In the genomic region with DNA sequence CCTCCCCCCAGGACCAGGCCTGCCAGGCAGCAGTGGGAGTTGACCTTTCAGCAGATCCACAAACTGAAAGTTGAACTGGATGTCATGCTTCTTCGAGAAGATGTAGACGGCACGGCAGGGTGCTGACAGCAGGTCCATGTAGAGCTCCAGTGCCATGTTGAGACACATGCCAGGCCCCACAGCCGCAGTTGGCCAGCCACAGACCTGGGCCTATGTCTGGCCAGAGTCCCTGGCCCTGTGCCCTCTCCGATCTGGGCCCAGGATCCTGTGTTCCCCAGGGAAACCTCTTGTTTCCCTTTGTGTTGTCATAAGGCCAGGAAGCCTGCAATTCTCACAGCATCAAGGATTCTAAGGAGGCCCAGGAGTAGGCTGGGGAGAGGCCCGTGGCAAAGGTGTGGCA, we compare ENCODE assay signal across 19 cellular contexts. TPM values are rescaled to one million over a fixed set of nuclear protein-coding genes. Genes with fewer than 3 reads are reported as not detected.
DNase-seq lines count a peak whose midpoint lies in the region; ATAC-seq, FAIRE-seq and TF ChIP-seq lines count a peak whose summit lies in the region.
"Had no signal": no experiment of that assay in that cellular context is flagged by ENCODE, and none has a peak within 500 bp of the region (broad histone marks: within the 10 kb centered on the region; RNA-seq: fewer than 3 reads in every experiment).

A gene (minus strand): TSS at position 253 of the 400 bp plus-strand sequence. CDS start 97 bp downstream, at position 156.

- no peak for TF ChIP-seq CTCF in HepG2 (CRISPR knock-in tag; IDR thresholded peaks at IDR 0.05)
- no peak for TF ChIP-seq CTCF in thoracic aorta (IDR thresholded peaks at IDR 0.05)
- TF ChIP-seq CTCF in mucosa of descending colon (IDR thresholded peaks at IDR 0.05), result no peak

- no peaks in the 10 kb centered on the region for H3K36me3 ChIP-seq in MG63
- no peaks in the 10 kb centered on the region for H3K36me3 ChIP-seq in HepG2 (replicated peaks in 1 of 2; ENCODE audit: control insufficient read depth in 1 of 2, insufficient read depth in 2 of 2, low read length in 2 of 2)
- H3K36me3 ChIP-seq in thoracic aorta, result no peaks in the 10 kb centered on the region
- H3K36me3 ChIP-seq in mucosa of descending colon (ENCODE audit: low read depth), result no peaks in the 10 kb centered on the region
- H3K36me3 ChIP-seq: HAP-1 had no signal

- peaks cover 7% of the 10 kb centered on the region for H3K27me3 Mint-ChIP-seq in dendritic cell treated with granulocyte-macrophage colony-stimulating factor and Interleukin-4, amounts not matched to agents 40 ng/mL and 50 ng/mL, for 4 days
- peaks cover 0 to 5% (median 0%) of the 10 kb centered on the region in 5 donors for H3K27me3 Mint-ChIP-seq in naive thymus-derived CD8-positive, alpha-beta T cell

- BruUV-seq in HepG2 (replicated peaks; lab: Mats Ljungman, UMichigan), result no TSS peak

- in situ Hi-C loops in HepG2 (cut with HindIII; ENCODE audit: extremely low pct_ligation_motif_present, low pct_unique_long_range_greater_than_20kb), result loop anchor here (5.0 kb wide), 1 partner anchor 68 kb away; no protein-coding TSS in a partner anchor

- H3K36me3 Mint-ChIP-seq in dendritic cell treated with granulocyte-macrophage colony-stimulating factor and Interleukin-4, amounts not matched to agents 40 ng/mL and 50 ng/mL, for 4 days (ENCODE audit: low read depth), result no peaks in the 10 kb centered on the region
- H3K36me3 Mint-ChIP-seq in naive thymus-derived CD8-positive, alpha-beta T cell, result no peaks in the 10 kb centered on the region
- H3K36me3 Mint-ChIP-seq: CD4-positive, alpha-beta memory T cell; mesothelial cell of epicardium had no signal

- H3K27ac ChIP-seq in HepG2 (ENCODE audit: extremely low read length, insufficient read depth, low read length), result no peak within 1 kb of the TSS
- H3K27ac ChIP-seq in thoracic aorta, result peak within 1 kb of the TSS; percentile 37 to 67

- TF ChIP-seq POLR2A in HepG2 (IDR thresholded peaks at IDR 0.05; ENCODE audit: insufficient read depth in 1 of 2, low read depth in 2 of 2, low read length in 2 of 2), result no peak

- H3K4me1 ChIP-seq in HepG2 (ENCODE audit: insufficient read depth, low read length) (peaks cover 83% of the 10 kb centered on the region), thoracic aorta (ENCODE audit: control insufficient read depth in 1 of 2, low read depth in 2 of 2) (peaks cover 6 to 16% of the 10 kb centered on the region in 2 donors), mucosa of descending colon (ENCODE audit: low read depth) (no peaks in the 10 kb centered on the region)
- H3K4me1 ChIP-seq: HAP-1 had no signal

- ATAC-seq in HepG2 (no peak), thoracic aorta (ENCODE audit: insufficient number of reproducible peaks, low FRiP score, low read depth) (no peak), mucosa of descending colon (no peak), HG03520 (IDR thresholded peaks at IDR 0.05; ENCODE audit: unreplicated experiment) (no peak)
- no peak for ATAC-seq in naive thymus-derived CD8-positive, alpha-beta T cell
- ATAC-seq: activated T-cell treated with anti-CD3 and anti-CD28 coated beads, Interleukin-2, amount 50 U/mL, for 72 hours had no signal

- H3K4me3 ChIP-seq in MG63 (no peak within 1 kb of the TSS), HepG2 (replicated peaks in 1 of 3; ENCODE audit: insufficient read depth in 1 of 3, low read depth in 2 of 3, low read length in 3 of 3) (peak within 1 kb of the TSS in 2 of 3 experiments; percentile 36 to 53; a peak in 2 of 6 replicates), thoracic aorta (peak within 1 kb of the TSS; percentile 18), mucosa of descending colon (no peak within 1 kb of the TSS)
- H3K4me3 ChIP-seq: HAP-1 had no signal

- POLR2A ChIA-PET in HepG2 (lab: Yijun Ruan, JAX), result no interaction called here
- POLR2A ChIA-PET in naive thymus-derived CD8-positive, alpha-beta T cell (lab: Charles Lee), result interaction anchor here (1.1 kb wide), 1 partner anchor 72 kb away, joined by 3 read pairs; no protein-coding TSS in a partner anchor

- peak within 1 kb of the TSS; percentile 60 for H3K4me2 ChIP-seq in HepG2 (ENCODE audit: low read depth, low read length)

- TF ChIP-seq RAD21 in HepG2 (CRISPR knock-in tag; IDR thresholded peaks at IDR 0.05), result no peak

- no peaks in the 10 kb centered on the region for H3K9me3 Mint-ChIP-seq in dendritic cell treated with granulocyte-macrophage colony-stimulating factor and Interleukin-4, amounts not matched to agents 40 ng/mL and 50 ng/mL, for 4 days
- H3K9me3 Mint-ChIP-seq in naive thymus-derived CD8-positive, alpha-beta T cell, result no peaks in the 10 kb centered on the region
- H3K9me3 Mint-ChIP-seq: activated T-cell treated with anti-CD3 and anti-CD28 coated beads, Interleukin-2, amount 50 U/mL, for 72 hours; CD4-positive, alpha-beta memory T cell; mesothelial cell of epicardium; T-helper 2 cell treated with Interferon-gamma antibody and Interleukin-4, amounts not matched to agents 5 μg/mL and 100 μg/mL, for 36 hours had no signal

- DNase-seq in MG63, result peak; percentile 26
- DNase-seq in HepG2 (ENCODE audit: low spot score), result no peak
- no peak for DNase-seq in thoracic aorta (ENCODE audit: low spot score)
- no peak for DNase-seq in naive thymus-derived CD8-positive, alpha-beta T cell
- DNase-seq in mucosa of descending colon, result no peak
- DNase-seq: activated CD4-positive, alpha-beta T cell treated with anti-CD3 and anti-CD28 coated beads for 48 hours; activated T-cell treated with anti-CD3 and anti-CD28 coated beads, Interleukin-2, amount 50 U/mL, for 72 hours; CD4-positive, alpha-beta memory T cell; foreskin fibroblast; NCI-H1930; NCI-H748 treated with DMSO at 0.1 percent for 48 hours; SHP77; stimulated activated CD4-positive, alpha-beta T cell treated with anti-CD3 and anti-CD28 coated beads, Interleukin-4, amount 100 ng/mL, for 24 hours had no signal

- TF ChIP-seq EP300 in HepG2 (IDR thresholded peaks at IDR 0.05; ENCODE audit: low read depth in 2 of 2, low read length in 2 of 2) (no peak), HepG2 (CRISPR knock-in tag; IDR thresholded peaks at IDR 0.05; ENCODE audit: borderline replicate concordance) (no peak)

- CTCF ChIA-PET in HepG2 (lab: Yijun Ruan, JAX; ENCODE audit: low intra/inter-chr PET ratio, low total read pairs), result no interaction called here

- peak within 1 kb of the TSS; percentile 60 for H3K27ac Mint-ChIP-seq in dendritic cell treated with granulocyte-macrophage colony-stimulating factor and Interleukin-4, amounts not matched to agents 40 ng/mL and 50 ng/mL, for 4 days
- peak within 1 kb of the TSS in 4 of 10 donors; percentile 11 to 66 (median 56) for H3K27ac Mint-ChIP-seq in naive thymus-derived CD8-positive, alpha-beta T cell
- H3K27ac Mint-ChIP-seq: activated T-cell treated with anti-CD3 and anti-CD28 coated beads, Interleukin-2, amount 50 U/mL, for 72 hours; CD4-positive, alpha-beta memory T cell; mesothelial cell of epicardium; T-helper 2 cell treated with Interferon-gamma antibody and Interleukin-4, amounts not matched to agents 5 μg/mL and 100 μg/mL, for 36 hours had no signal

- FAIRE-seq in HepG2 (lab: Jason Lieb, UNC), result no peak

- H3K9me3 ChIP-seq in MG63 (no peaks in the 10 kb centered on the region), HepG2 (ENCODE audit: low read length) (no peaks in the 10 kb centered on the region), thoracic aorta (no peaks in the 10 kb centered on the region), mucosa of descending colon (no peaks in the 10 kb centered on the region)
- H3K9me3 ChIP-seq: HAP-1 had no signal

- H3K27me3 ChIP-seq in MG63 (no peaks in the 10 kb centered on the region), HepG2 (ENCODE audit: control insufficient read depth in 1 of 2, insufficient read depth in 2 of 2, low read length in 2 of 2) (no peaks in the 10 kb centered on the region), thoracic aorta (replicated peaks; ENCODE audit: insufficient read depth) (no peaks in the 10 kb centered on the region)

- no peaks in the 10 kb centered on the region for H4K20me1 ChIP-seq in HepG2 (ENCODE audit: insufficient read depth, low read length)

- intact Hi-C loops in dendritic cell treated with granulocyte-macrophage colony-stimulating factor and Interleukin-4, amounts not matched to agents 40 ng/mL and 50 ng/mL, for 4 days (cut with micrococcal nuclease), result loop anchor here (2.0 kb wide), 1 partner anchor 50 kb away; no protein-coding TSS in a partner anchor
- intact Hi-C loops in HepG2 (cut with micrococcal nuclease; ENCODE audit: unreplicated experiment), result no loop called here
- intact Hi-C loops in mucosa of descending colon (cut with DNase I, micrococcal nuclease), result no loop called here

- H3K9ac ChIP-seq in HepG2 (ENCODE audit: insufficient read depth, low read depth, low read length), result 0 out of 2 replicates have a peak within 1 kb of the TSS, but pooled peaks have one; percentile 10

- WGBS in HepG2 (ENCODE audit: low lambda C conversion rate), result 47% methylated on average over 6 of the region's 6 CpGs

- no peak within 1 kb of the TSS for H2AFZ ChIP-seq in HepG2 (ENCODE audit: low read length)

- H3K4me3 Mint-ChIP-seq in dendritic cell treated with granulocyte-macrophage colony-stimulating factor and Interleukin-4, amounts not matched to agents 40 ng/mL and 50 ng/mL, for 4 days, result peak within 1 kb of the TSS; percentile 30
- H3K4me3 Mint-ChIP-seq in naive thymus-derived CD8-positive, alpha-beta T cell, result no peak within 1 kb of the TSS
- H3K4me3 Mint-ChIP-seq: activated T-cell treated with anti-CD3 and anti-CD28 coated beads, Interleukin-2, amount 50 U/mL, for 72 hours; CD4-positive, alpha-beta memory T cell; mesothelial cell of epicardium; T-helper 2 cell treated with Interferon-gamma antibody and Interleukin-4, amounts not matched to agents 5 μg/mL and 100 μg/mL, for 36 hours had no signal

- H3K4me1 Mint-ChIP-seq in dendritic cell treated with granulocyte-macrophage colony-stimulating factor and Interleukin-4, amounts not matched to agents 40 ng/mL and 50 ng/mL, for 4 days (ENCODE audit: low read depth), result peaks cover 57% of the 10 kb centered on the region
- H3K4me1 Mint-ChIP-seq in naive thymus-derived CD8-positive, alpha-beta T cell, result peaks cover 2 to 4% (median 3%) of the 10 kb centered on the region in 4 donors
- H3K4me1 Mint-ChIP-seq: mesothelial cell of epicardium had no signal

- H3K79me2 ChIP-seq in HepG2 (ENCODE audit: insufficient read depth, low read length), result no peaks in the 10 kb centered on the region

RNA-seq across cellular contexts. Expression of the gene that starts here (rescaled TPM):
- not detected in 2 replicates for total RNA-seq in MG63 (2014; rRNA removed; shearing (Covaris generic); ENCODE audit: low replicate concordance)
- total RNA-seq in HepG2 (2016; rRNA removed; fragmentation: Illumina TruSeq; extraction: Trizol), result 0.18 and 0.62 TPM in 2 replicates
- 0.30 and 0.44 TPM in 2 replicates for total RNA-seq in HepG2 (2016; cell fraction: cytosol; rRNA removed; fragmentation: Illumina TruSeq; extraction: Trizol; ENCODE audit: low read depth)
- total RNA-seq in HepG2 (2016; cell fraction: insoluble cytoplasmic fraction; rRNA removed; fragmentation: Illumina TruSeq; extraction: Trizol), result 0.22 and 0.82 TPM in 2 replicates
- total RNA-seq in HepG2 (2016; cell fraction: membrane; rRNA removed; fragmentation: Illumina TruSeq; extraction: Trizol), result 0.62 and 0.77 TPM in 2 replicates
- 0.94 and 1.2 TPM in 2 replicates for total RNA-seq in HepG2 (2016; cell fraction: nucleus; rRNA removed; fragmentation: Illumina TruSeq; extraction: Trizol)
- 0.59 and 0.63 TPM in 2 replicates for polyA plus RNA-seq in HepG2 (2011; rRNA removed)
- polyA plus RNA-seq in HepG2 (2011; cell fraction: cytosol; rRNA removed), result 0.06 and 0.16 TPM in 2 replicates
- 2.4 and 3.5 TPM in 2 replicates for polyA plus RNA-seq in HepG2 (2011; cell fraction: nucleus; rRNA removed)
- 0.16 and 0.23 TPM in 2 replicates for polyA plus RNA-seq in HepG2 (2012)
- polyA plus RNA-seq in HepG2 (2016; cell fraction: cytosol; fragmentation: Illumina TruSeq; extraction: Trizol; ENCODE audit: low read depth), result 0.15 and 0.20 TPM in 2 replicates
- polyA plus RNA-seq in HepG2 (2016; cell fraction: insoluble cytoplasmic fraction; fragmentation: Illumina TruSeq; extraction: Trizol; ENCODE audit: low read depth), result not detected in 2 replicates
- polyA plus RNA-seq in HepG2 (2016; cell fraction: membrane; fragmentation: Illumina TruSeq; extraction: Trizol; ENCODE audit: low read depth), result 0.30 TPM in 1 of 2 replicates, not detected in the other
- 2.0 and 2.2 TPM in 2 replicates for polyA plus RNA-seq in HepG2 (2016; cell fraction: nucleus; fragmentation: Illumina TruSeq; extraction: Trizol; ENCODE audit: insufficient read depth, low read depth)
- polyA minus RNA-seq in HepG2 (2011; rRNA and poly(A)+ RNA removed; ENCODE audit: low replicate concordance), result 1.8 TPM in 1 of 2 replicates, not detected in the other
- polyA minus RNA-seq in HepG2 (2011; cell fraction: cytosol; rRNA and poly(A)+ RNA removed), result not detected in 2 replicates
- 3.0 and 4.8 TPM in 2 replicates for polyA minus RNA-seq in HepG2 (2011; cell fraction: nucleus; rRNA and poly(A)+ RNA removed)
- total RNA-seq in thoracic aorta, result not detected
- total RNA-seq in naive thymus-derived CD8-positive, alpha-beta T cell, result not detected
- polyA plus RNA-seq in naive thymus-derived CD8-positive, alpha-beta T cell, result not detected
- not detected for total RNA-seq in mucosa of descending colon
- total RNA-seq: activated T-cell treated with anti-CD3 and anti-CD28 coated beads, Interleukin-2, amount 50 U/mL, for 72 hours; CD4-positive, alpha-beta memory T cell; mesothelial cell of epicardium; pulmonary artery endothelial cell had no signal
- polyA plus RNA-seq: CD4-positive, alpha-beta memory T cell had no signal

Comparison
In these comparisons a context has a peak if more than half of its experiments do, and no peak if none do; other contexts are left out.
1. Peak in DNase-seq in MG63; RNA of the gene not detected or under 1 TPM.
2. H3K4me3 ChIP-seq: peak in HepG2 (2 of 3) and thoracic aorta (single experiment); none in MG63 (single experiment) and mucosa of descending colon (single experiment).